36 cellular contexts compared by ENCODE assay signal in the genomic region with DNA sequence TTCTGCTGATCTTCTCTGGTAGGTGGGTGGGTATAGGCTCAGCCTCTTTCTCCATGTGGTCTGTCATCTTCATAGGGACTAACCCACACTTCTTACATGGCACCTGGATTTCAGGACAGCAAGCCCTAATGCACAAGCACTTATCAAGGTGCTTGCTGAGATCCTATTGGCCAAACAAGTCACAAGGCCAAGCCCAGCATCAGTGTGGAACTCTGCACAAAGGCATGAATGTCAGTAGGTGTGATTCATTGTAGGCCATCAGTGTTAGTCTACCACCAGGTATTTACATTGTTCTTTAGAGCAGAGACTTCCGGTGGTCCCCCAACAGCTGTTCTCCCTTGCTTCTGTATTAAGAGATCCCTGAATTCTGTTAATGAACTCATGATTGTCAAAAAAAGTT.
"Had no signal": no experiment of that assay in that cellular context is flagged by ENCODE, and none has a peak within 500 bp of the region (broad histone marks: within the 10 kb centered on the region; RNA-seq: fewer than 3 reads in every experiment).

No MANE protein-coding gene starts in this region.

- ATAC-seq: activated CD4-positive, alpha-beta T cell treated with anti-CD3 and anti-CD28 coated beads for 36 hours; activated CD8-positive, alpha-beta memory T cell treated with anti-CD3 and anti-CD28 coated beads, Interleukin-2, amount 10 ng/mL, durations not matched to agents 7 days and 5 days; activated CD8-positive, alpha-beta T cell treated with anti-CD3 and anti-CD28 coated beads, Interleukin-2, amount 10 ng/mL, durations not matched to agents 7 days and 5 days; gastroesophageal sphincter; T-helper 17 cell had no signal

- H3K4me3 Mint-ChIP-seq: activated CD4-positive, alpha-beta memory T cell treated with anti-CD3 and anti-CD28 coated beads for 36 hours; activated CD4-positive, alpha-beta T cell treated with anti-CD3 and anti-CD28 coated beads for 36 hours; activated CD4-positive, alpha-beta T cell treated with anti-CD3 and anti-CD28 coated beads, Interleukin-2, amount 10 ng/mL, durations not matched to agents 24 days and 14 days; activated CD8-positive, alpha-beta memory T cell treated with anti-CD3 and anti-CD28 coated beads, Interleukin-2, amount 10 ng/mL, durations not matched to agents 7 days and 5 days; activated CD8-positive, alpha-beta T cell treated with anti-CD3 and anti-CD28 coated beads, Interleukin-2, amount 10 ng/mL, durations not matched to agents 7 days and 5 days; activated naive CD4-positive, alpha-beta T cell treated with anti-CD3 and anti-CD28 coated beads for 36 hours; activated naive CD4-positive, alpha-beta T cell treated with anti-CD3 and anti-CD28 coated beads, Interleukin-2, amount 50 U/mL, for 24 hours; activated naive CD8-positive, alpha-beta T cell treated with anti-CD3 and anti-CD28 coated beads, Interleukin-2, amount 10 ng/mL, durations not matched to agents 7 days and 5 days; activated T-helper 1 cell treated with anti-CD3 and anti-CD28 coated beads, Interleukin-12 subunit alpha, Interleukin-12 subunit beta, Interleukin-2, Interleukin-4 antibody, amounts not matched to agents 30 ng/mL and 10 ng/mL and 1 ng/mL, durations not matched to agents 14 hours and 24 hours and 36 hours; central memory CD8-positive, alpha-beta T cell; dendritic cell treated with granulocyte-macrophage colony-stimulating factor and Interleukin-4, amounts not matched to agents 40 ng/mL and 50 ng/mL, for 4 days; endodermal cell; T-helper 17 cell; T-helper 2 cell treated with Interferon-gamma antibody and Interleukin-4, amounts not matched to agents 5 μg/mL and 100 μg/mL, for 36 hours had no signal

- H3K27ac ChIP-seq: brain microvascular endothelial cell, coronary artery, dorsolateral prefrontal cortex, esophagus muscularis mucosa, gastroesophageal sphincter, WERI-Rb-1 had no signal

- H3K9me3 Mint-ChIP-seq: activated CD4-positive, alpha-beta memory T cell treated with anti-CD3 and anti-CD28 coated beads for 36 hours; activated CD4-positive, alpha-beta T cell treated with anti-CD3 and anti-CD28 coated beads, Interleukin-2, amount 10 ng/mL, durations not matched to agents 24 days and 14 days; activated naive CD4-positive, alpha-beta T cell treated with anti-CD3 and anti-CD28 coated beads for 36 hours; activated naive CD4-positive, alpha-beta T cell treated with anti-CD3 and anti-CD28 coated beads, Interleukin-2, amount 50 U/mL, for 24 hours; activated naive CD8-positive, alpha-beta T cell treated with anti-CD3 and anti-CD28 coated beads, Interleukin-2, amount 10 ng/mL, durations not matched to agents 7 days and 5 days; activated T-helper 1 cell treated with anti-CD3 and anti-CD28 coated beads, Interleukin-12 subunit alpha, Interleukin-12 subunit beta, Interleukin-2, Interleukin-4 antibody, amounts not matched to agents 30 ng/mL and 10 ng/mL and 1 ng/mL, durations not matched to agents 14 hours and 24 hours and 36 hours; activated T-helper 2 cell treated with anti-CD3 and anti-CD28 coated beads, Interferon-gamma antibody, Interleukin-2, Interleukin-4, amounts not matched to agents 10 μg/mL and 5 μg/mL and 100 μg/mL, durations not matched to agents 14 hours and 24 hours and 36 hours; central memory CD8-positive, alpha-beta T cell; dendritic cell treated with granulocyte-macrophage colony-stimulating factor and Interleukin-4, amounts not matched to agents 40 ng/mL and 50 ng/mL, for 4 days; endodermal cell; T-helper 2 cell treated with Interferon-gamma antibody and Interleukin-4, amounts not matched to agents 5 μg/mL and 100 μg/mL, for 36 hours had no signal

- DNase-seq: activated CD4-positive, alpha-beta memory T cell treated with anti-CD3 and anti-CD28 coated beads for 36 hours; activated CD4-positive, alpha-beta T cell treated with anti-CD3 and anti-CD28 coated beads for 36 hours; activated CD4-positive, alpha-beta T cell treated with anti-CD3 and anti-CD28 coated beads, Interleukin-2, amount 10 ng/mL, durations not matched to agents 24 days and 14 days; activated CD4-positive, CD25-positive, alpha-beta regulatory T cell; activated CD4-positive, CD25-positive, alpha-beta regulatory T cell treated with anti-CD3 and anti-CD28 coated beads, Interleukin-2, amount 50 U/mL, for 72 hours; activated CD8-positive, alpha-beta memory T cell treated with anti-CD3 and anti-CD28 coated beads, Interleukin-2, amount 10 ng/mL, durations not matched to agents 7 days and 5 days; activated CD8-positive, alpha-beta memory T cell treated with anti-CD3 and anti-CD28 coated beads, Interleukin-2, amount 50 U/mL, for 4 hours; activated CD8-positive, alpha-beta T cell treated with anti-CD3 and anti-CD28 coated beads, Interleukin-2, amount 10 ng/mL, durations not matched to agents 7 days and 5 days; activated effector memory CD4-positive, alpha-beta T cell treated with anti-CD3 and anti-CD28 coated beads, Interleukin-2, amount 50 U/mL, for 16 hours; activated naive CD4-positive, alpha-beta T cell treated with anti-CD3 and anti-CD28 coated beads for 36 hours; activated naive CD8-positive, alpha-beta T cell treated with anti-CD3 and anti-CD28 coated beads, Interleukin-2, amount 10 ng/mL, durations not matched to agents 7 days and 5 days; activated T-cell treated with anti-CD3 and anti-CD28 coated beads, Interleukin-2, amount 50 U/mL, for 1 hour; activated T-cell treated with anti-CD3 and anti-CD28 coated beads, Interleukin-2, amount 50 U/mL, for 48 hours; amniotic stem cell; anterior cingulate cortex; brain microvascular endothelial cell; dorsolateral prefrontal cortex; effector memory CD4-positive, alpha-beta T cell; endodermal cell; erythroblast; foreskin melanocyte; T-helper 1 cell; T-helper 17 cell; T1000; WERI-Rb-1 had no signal

- H3K27ac Mint-ChIP-seq: activated CD4-positive, alpha-beta memory T cell treated with anti-CD3 and anti-CD28 coated beads for 36 hours; activated CD4-positive, alpha-beta T cell treated with anti-CD3 and anti-CD28 coated beads for 36 hours; activated CD4-positive, alpha-beta T cell treated with anti-CD3 and anti-CD28 coated beads, Interleukin-2, amount 10 ng/mL, durations not matched to agents 24 days and 14 days; activated CD8-positive, alpha-beta memory T cell treated with anti-CD3 and anti-CD28 coated beads, Interleukin-2, amount 10 ng/mL, durations not matched to agents 7 days and 5 days; activated CD8-positive, alpha-beta T cell treated with anti-CD3 and anti-CD28 coated beads, Interleukin-2, amount 10 ng/mL, durations not matched to agents 7 days and 5 days; activated naive CD4-positive, alpha-beta T cell treated with anti-CD3 and anti-CD28 coated beads for 36 hours; activated naive CD4-positive, alpha-beta T cell treated with anti-CD3 and anti-CD28 coated beads, Interleukin-2, amount 50 U/mL, for 24 hours; activated naive CD8-positive, alpha-beta T cell treated with anti-CD3 and anti-CD28 coated beads, Interleukin-2, amount 10 ng/mL, durations not matched to agents 7 days and 5 days; activated T-helper 1 cell treated with anti-CD3 and anti-CD28 coated beads, Interleukin-12 subunit alpha, Interleukin-12 subunit beta, Interleukin-2, Interleukin-4 antibody, amounts not matched to agents 30 ng/mL and 10 ng/mL and 1 ng/mL, durations not matched to agents 14 hours and 24 hours and 36 hours; activated T-helper 2 cell treated with anti-CD3 and anti-CD28 coated beads, Interferon-gamma antibody, Interleukin-2, Interleukin-4, amounts not matched to agents 10 μg/mL and 5 μg/mL and 100 μg/mL, durations not matched to agents 14 hours and 24 hours and 36 hours; dendritic cell treated with granulocyte-macrophage colony-stimulating factor and Interleukin-4, amounts not matched to agents 40 ng/mL and 50 ng/mL, for 4 days; endodermal cell; T-helper 17 cell; T-helper 2 cell treated with Interferon-gamma antibody and Interleukin-4, amounts not matched to agents 5 μg/mL and 100 μg/mL, for 36 hours had no signal

- H3K4me1 Mint-ChIP-seq: activated CD4-positive, alpha-beta T cell treated with anti-CD3 and anti-CD28 coated beads for 36 hours; activated naive CD4-positive, alpha-beta T cell treated with anti-CD3 and anti-CD28 coated beads, Interleukin-2, amount 50 U/mL, for 24 hours; central memory CD8-positive, alpha-beta T cell had no signal

- H3K4me1 ChIP-seq: esophagus muscularis mucosa, gastroesophageal sphincter had no signal

- H3K27me3 Mint-ChIP-seq: activated CD4-positive, alpha-beta memory T cell treated with anti-CD3 and anti-CD28 coated beads for 36 hours; activated naive CD4-positive, alpha-beta T cell treated with anti-CD3 and anti-CD28 coated beads, Interleukin-2, amount 50 U/mL, for 24 hours; central memory CD8-positive, alpha-beta T cell; dendritic cell treated with granulocyte-macrophage colony-stimulating factor and Interleukin-4, amounts not matched to agents 40 ng/mL and 50 ng/mL, for 4 days had no signal

- FAIRE-seq: astrocyte, bronchial epithelial cell had no signal

- H3K27me3 ChIP-seq: brain microvascular endothelial cell, dorsolateral prefrontal cortex, esophagus muscularis mucosa, gastroesophageal sphincter had no signal
